In the genomic region with DNA sequence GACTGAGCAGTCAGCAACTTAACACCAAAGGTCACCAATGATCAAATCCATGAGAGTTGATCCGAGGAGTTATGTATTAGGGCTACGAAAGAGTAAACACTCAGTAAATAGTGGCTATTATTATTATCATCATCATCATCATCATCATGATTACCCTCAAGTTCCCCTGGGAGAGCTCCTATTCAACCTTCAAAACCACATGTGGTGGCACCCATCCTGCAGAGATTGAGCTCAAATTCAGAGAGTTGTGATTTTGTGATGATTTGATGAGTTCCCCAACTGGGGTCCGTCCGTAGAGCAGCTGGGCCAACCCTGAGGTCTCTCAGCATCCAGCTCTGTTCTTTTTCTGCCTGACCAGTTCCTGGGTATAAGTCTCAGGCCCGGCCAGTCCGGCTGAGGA, we compare ENCODE assay signal across 2 cellular contexts. TPM values are rescaled to one million over a fixed set of nuclear protein-coding genes. Genes with fewer than 3 reads are reported as not detected.
"Had no signal": no experiment of that assay in that cellular context is flagged by ENCODE, and none has a peak within 500 bp of the region (broad histone marks: within the 10 kb centered on the region; RNA-seq: fewer than 3 reads in every experiment).

No MANE protein-coding gene starts in this region.

RNA-seq across cellular contexts. Expression of gene CGB3, which starts 1.0 kb away (rescaled TPM):
- total RNA-seq: G401, GM12878 had no signal

RNA-seq across cellular contexts. Expression of gene CGB2, which starts 6.6 kb away (rescaled TPM):
- total RNA-seq: G401, GM12878 had no signal

RNA-seq across cellular contexts. Expression of gene LHB, which starts 8.2 kb away (rescaled TPM):
- total RNA-seq: G401 had no signal

RNA-seq across cellular contexts. Expression of gene CGB1, which starts 11.6 kb away (rescaled TPM):
- total RNA-seq: G401, GM12878 had no signal

RNA-seq across cellular contexts. Expression of gene CGB5, which starts 18.6 kb away (rescaled TPM):
- total RNA-seq: G401, GM12878 had no signal
